16 cellular contexts compared by ENCODE assay signal in genomic region chr1:24992124-24992760, GRCh38.
A peak's percentile ranks its signal among the peaks of the same experiment; 100 is the strongest.
DNase-seq lines count a peak whose midpoint lies in the region; ATAC-seq and TF ChIP-seq lines count a peak whose summit lies in the region.
"Had no signal": no experiment of that assay in that cellular context is flagged by ENCODE, and none has a peak within 500 bp of the region (broad histone marks: within the 10 kb centered on the region; RNA-seq: fewer than 3 reads in every experiment).

No MANE protein-coding gene starts in this region.

- no peak for ATAC-seq in stimulated activated naive B cell treated with anti-CD40 and anti-IgM and Interleukin-4, amounts not matched to agents 10 μg/mL and 1 μg/mL and 100 μg/mL, for 72 hours (replicated peaks)
- ATAC-seq in GM21619 (IDR thresholded peaks at IDR 0.05; ENCODE audit: unreplicated experiment) = no peak

- CTCF ChIA-PET in activated CD4-positive, alpha-beta memory T cell treated with anti-CD3 and anti-CD28 coated beads for 36 hours (lab: Charles Lee) = interaction anchor here (1.2 to 2.9 kb wide), 3 partner anchors 30 to 60 kb away, joined by 3 to 19 read pairs (median 7); no protein-coding TSS in a partner anchor

- no peak for TF ChIP-seq CTCF in endothelial cell (IDR thresholded peaks at IDR 0.05; ENCODE audit: unreplicated experiment)

- intact Hi-C loops in activated CD4-positive, alpha-beta memory T cell treated with anti-CD3 and anti-CD28 coated beads for 36 hours (cut with micrococcal nuclease) = no loop called here

- no peaks in the 10 kb centered on the region for H3K27me3 Mint-ChIP-seq in activated T-cell treated with anti-CD3 and anti-CD28 coated beads, Interleukin-2, amount 50 U/mL, for 24 hours
- no peaks in the 10 kb centered on the region for H3K27me3 Mint-ChIP-seq in activated CD4-positive, alpha-beta memory T cell treated with anti-CD3 and anti-CD28 coated beads for 36 hours
- H3K27me3 Mint-ChIP-seq in endothelial cell (ENCODE audit: unreplicated experiment) = peaks cover 11% of the 10 kb centered on the region
- peaks cover 0 to 8% of the 10 kb centered on the region in 2 donors for H3K27me3 Mint-ChIP-seq in stimulated activated naive B cell treated with anti-CD40 and anti-IgM and Interleukin-4, amounts not matched to agents 10 μg/mL and 1 μg/mL and 100 μg/mL, for 72 hours

- H3K9me3 Mint-ChIP-seq in activated T-cell treated with anti-CD3 and anti-CD28 coated beads, Interleukin-2, amount 50 U/mL, for 24 hours = peaks cover 10% of the 10 kb centered on the region
- H3K9me3 Mint-ChIP-seq in activated CD4-positive, alpha-beta memory T cell treated with anti-CD3 and anti-CD28 coated beads for 36 hours = no peaks in the 10 kb centered on the region
- H3K9me3 Mint-ChIP-seq in endothelial cell (ENCODE audit: unreplicated experiment) = no peaks in the 10 kb centered on the region
- peaks cover 12 to 15% of the 10 kb centered on the region in 2 donors for H3K9me3 Mint-ChIP-seq in stimulated activated naive B cell treated with anti-CD40 and anti-IgM and Interleukin-4, amounts not matched to agents 10 μg/mL and 1 μg/mL and 100 μg/mL, for 72 hours
- H3K9me3 Mint-ChIP-seq: H9 had no signal

- DNase-seq in activated T-cell treated with anti-CD3 and anti-CD28 coated beads, Interleukin-2, amount 50 U/mL, for 24 hours = no peak
- DNase-seq in activated T-cell treated with anti-CD3 and anti-CD28 coated beads for 4 hours (no peak), endothelial cell (ENCODE audit: low spot score) (no peak), NCI-H510A treated with DMSO at 0.1 percent for 48 hours (lab: John Stamatoyannopoulos, UW) (no peak), NOMO-1 treated with DMSO at 0.1 percent for 48 hours (lab: John Stamatoyannopoulos, UW; ENCODE audit: unreplicated experiment) (no peak)
- DNase-seq in activated CD4-positive, alpha-beta memory T cell treated with anti-CD3 and anti-CD28 coated beads for 36 hours = no peak
- DNase-seq in stimulated activated naive B cell treated with anti-CD40 and anti-IgM and Interleukin-4, amounts not matched to agents 10 μg/mL and 1 μg/mL and 100 μg/mL, for 72 hours = no peak
- DNase-seq: ACHN, erythroblast, H9, NCI-H187 treated with DMSO at 0.1 percent for 48 hours, NCI-H524, nucleus accumbens, sigmoid colon, uterus had no signal

- peak overlapping the region; percentile 96 for H3K27ac Mint-ChIP-seq in activated T-cell treated with anti-CD3 and anti-CD28 coated beads, Interleukin-2, amount 50 U/mL, for 24 hours
- peak overlapping the region; percentile 94 for H3K27ac Mint-ChIP-seq in activated CD4-positive, alpha-beta memory T cell treated with anti-CD3 and anti-CD28 coated beads for 36 hours
- peak overlapping the region; percentile 7 for H3K27ac Mint-ChIP-seq in endothelial cell (ENCODE audit: unreplicated experiment)
- peak overlapping the region; percentile 60 for H3K27ac Mint-ChIP-seq in stimulated activated naive B cell treated with anti-CD40 and anti-IgM and Interleukin-4, amounts not matched to agents 10 μg/mL and 1 μg/mL and 100 μg/mL, for 72 hours
- H3K27ac Mint-ChIP-seq: H9 had no signal

- peaks cover 6% of the 10 kb centered on the region for H3K36me3 Mint-ChIP-seq in activated T-cell treated with anti-CD3 and anti-CD28 coated beads, Interleukin-2, amount 50 U/mL, for 24 hours (ENCODE audit: low read depth)
- peaks cover 3% of the 10 kb centered on the region for H3K36me3 Mint-ChIP-seq in activated CD4-positive, alpha-beta memory T cell treated with anti-CD3 and anti-CD28 coated beads for 36 hours
- H3K36me3 Mint-ChIP-seq in endothelial cell (ENCODE audit: low read depth, unreplicated experiment) = peaks cover 15% of the 10 kb centered on the region
- peaks cover 6 to 12% of the 10 kb centered on the region in 2 donors for H3K36me3 Mint-ChIP-seq in stimulated activated naive B cell treated with anti-CD40 and anti-IgM and Interleukin-4, amounts not matched to agents 10 μg/mL and 1 μg/mL and 100 μg/mL, for 72 hours

- peaks cover 97% of the 10 kb centered on the region for H3K4me1 Mint-ChIP-seq in activated T-cell treated with anti-CD3 and anti-CD28 coated beads, Interleukin-2, amount 50 U/mL, for 24 hours (ENCODE audit: low read depth)
- H3K4me1 Mint-ChIP-seq in activated CD4-positive, alpha-beta memory T cell treated with anti-CD3 and anti-CD28 coated beads for 36 hours (ENCODE audit: low read depth) = peaks cover 90% of the 10 kb centered on the region
- peaks cover 18% of the 10 kb centered on the region for H3K4me1 Mint-ChIP-seq in endothelial cell (ENCODE audit: unreplicated experiment)
- peaks cover 52 to 75% of the 10 kb centered on the region in 2 donors for H3K4me1 Mint-ChIP-seq in stimulated activated naive B cell treated with anti-CD40 and anti-IgM and Interleukin-4, amounts not matched to agents 10 μg/mL and 1 μg/mL and 100 μg/mL, for 72 hours

- H3K4me3 Mint-ChIP-seq in activated T-cell treated with anti-CD3 and anti-CD28 coated beads, Interleukin-2, amount 50 U/mL, for 24 hours = peak overlapping the region; percentile 59
- H3K4me3 Mint-ChIP-seq in activated CD4-positive, alpha-beta memory T cell treated with anti-CD3 and anti-CD28 coated beads for 36 hours = peak overlapping the region; percentile 40
- peak overlapping the region; percentile 6 for H3K4me3 Mint-ChIP-seq in endothelial cell (ENCODE audit: unreplicated experiment)
- H3K4me3 Mint-ChIP-seq in stimulated activated naive B cell treated with anti-CD40 and anti-IgM and Interleukin-4, amounts not matched to agents 10 μg/mL and 1 μg/mL and 100 μg/mL, for 72 hours = peak overlapping the region in 1 of 2 donors; percentile 57
- H3K4me3 Mint-ChIP-seq: H9 had no signal

- POLR2A ChIA-PET in activated CD4-positive, alpha-beta memory T cell treated with anti-CD3 and anti-CD28 coated beads for 36 hours (lab: Charles Lee) = interaction anchor here (1.0 to 1.8 kb wide), 4 partner anchors 11 to 30 kb away, joined by 3 to 6 read pairs (median 4); no protein-coding TSS in a partner anchor

Comparison
In these comparisons a context has a peak if more than half of its experiments do, and no peak if none do; other contexts are left out.
1. H3K27ac Mint-ChIP-seq: peak in every context shown above with its lines; median percentile 96 in activated T-cell treated with anti-CD3 and anti-CD28 coated beads, Interleukin-2, amount 50 U/mL, for 24 hours; 94 in activated CD4-positive, alpha-beta memory T cell treated with anti-CD3 and anti-CD28 coated beads for 36 hours; 60 in stimulated activated naive B cell treated with anti-CD40 and anti-IgM and Interleukin-4, amounts not matched to agents 10 μg/mL and 1 μg/mL and 100 μg/mL, for 72 hours; 7 in endothelial cell.